ENCODE assay signal across 7 cellular contexts in the genomic region with DNA sequence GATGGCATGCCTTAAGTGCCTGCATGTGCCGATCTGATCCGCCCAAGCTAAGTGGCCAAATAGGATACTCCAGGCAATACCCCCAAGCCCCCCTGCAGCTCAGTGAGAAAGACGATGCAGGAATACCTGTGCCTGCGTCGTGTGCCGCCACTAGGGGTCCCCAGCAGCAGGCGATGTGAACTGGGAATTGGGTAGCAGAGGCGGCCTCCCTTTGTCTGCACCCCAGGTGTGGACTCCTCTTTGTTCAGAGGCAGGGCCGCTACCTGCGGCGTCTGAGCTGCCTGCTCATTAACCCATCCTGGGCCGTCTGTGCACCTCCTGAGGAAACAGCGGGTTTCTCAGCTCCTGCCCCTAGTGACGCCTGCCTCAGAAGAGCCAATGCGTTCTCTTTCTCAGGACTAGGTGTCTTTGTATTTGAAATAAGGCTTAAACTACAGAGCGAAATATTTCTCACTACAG. TPM values are rescaled to one million over a fixed set of nuclear protein-coding genes. Genes with fewer than 3 reads are reported as not detected.
DNase-seq lines count a peak whose midpoint lies in the region; ATAC-seq and TF ChIP-seq lines count a peak whose summit lies in the region.

No MANE protein-coding gene starts in this region.

- no peak overlapping the region for H3K23ac ChIP-seq in IMR-90 (ENCODE audit: low read depth, low read length)

- no peak for TF ChIP-seq POLR2A in IMR-90 (IDR thresholded peaks at IDR 0.05; ENCODE audit: low read depth, low read length)

- H4K5ac ChIP-seq in IMR-90 (ENCODE audit: low read depth, low read length), result no peak overlapping the region

- H3K4me2 ChIP-seq in IMR-90 (ENCODE audit: low read depth, low read length) (no peak overlapping the region), OCI-LY3 (ENCODE audit: low read length) (peak overlapping the region; percentile 20)

- H3K36me3 ChIP-seq in IMR-90 (ENCODE audit: control insufficient read depth, insufficient read depth, low read length), result no peaks in the 10 kb centered on the region
- H3K36me3 ChIP-seq in OCI-LY3 (replicated peaks; ENCODE audit: low read depth, low read length), result no peaks in the 10 kb centered on the region

- H2AK9ac ChIP-seq in IMR-90 (replicated peaks; ENCODE audit: low read depth, low read length, poor library complexity), result no peak overlapping the region

- no peak overlapping the region for H2AK5ac ChIP-seq in IMR-90 (ENCODE audit: low read depth, low read length)

- H3K56ac ChIP-seq in IMR-90 (ENCODE audit: extremely low read depth, insufficient read depth, low read length), result no peak overlapping the region

- intact Hi-C loops in IMR-90 (cut with micrococcal nuclease), result loop anchor here (1.0 kb wide), 1 partner anchor 219 kb away; no protein-coding TSS in a partner anchor
- intact Hi-C loops in Right ventricle myocardium superior (cut with DNase I), result loop anchor here (5.0 to 10.0 kb wide), 2 partner anchors 155 to 218 kb away; no protein-coding TSS in a partner anchor

- no peak overlapping the region for H3K27ac ChIP-seq in IMR-90 (ENCODE audit: insufficient read depth, low read length)
- no peak overlapping the region for H3K27ac ChIP-seq in OCI-LY3 (ENCODE audit: low read length)

- WGBS in IMR-90 (ENCODE audit: extremely low coverage in 2 of 2, insufficient read length in 1 of 2), 2 experiments, result 3% methylated on average over 5 of the region's 16 CpGs; no CpG with 5 or more reads in 1 of the 2 experiments

- DNase-seq in IMR-90 (no peak), activated gamma-delta T cell treated with Interleukin-2 at 50 U/mL for 16 hours (peak; percentile 68), Right ventricle myocardium superior (peak; percentile 76), pons (ENCODE audit: low spot score) (peak; percentile 73)

- peak; percentile 94 for TF ChIP-seq CTCF in GM12874 (IDR thresholded peaks at IDR 0.05; ENCODE audit: insufficient read depth, low read depth, low read length)
- TF ChIP-seq CTCF in IMR-90 (conservative IDR thresholded peaks at IDR 0.05; ENCODE audit: low read depth, low read length), result peak; percentile 43
- TF ChIP-seq CTCF in OCI-LY3 (IDR thresholded peaks at IDR 0.05; ENCODE audit: low read depth, low read length), result peak; percentile 69

- H2AFZ ChIP-seq in IMR-90 (replicated peaks; ENCODE audit: low read length, poor library complexity) (no peak overlapping the region), OCI-LY3 (ENCODE audit: low read depth, low read length) (no peak overlapping the region)

- H3K18ac ChIP-seq in IMR-90 (ENCODE audit: low read depth, low read length), result no peak overlapping the region

- H3K9ac ChIP-seq in IMR-90 (ENCODE audit: low read depth, low read length) (no peak overlapping the region), OCI-LY3 (ENCODE audit: low read length) (no peak overlapping the region)

- H2BK20ac ChIP-seq in IMR-90 (ENCODE audit: low read depth, low read length), result no peak overlapping the region

- no peak overlapping the region for H2BK15ac ChIP-seq in IMR-90 (ENCODE audit: low read depth, low read length)

- H4K91ac ChIP-seq in IMR-90 (ENCODE audit: insufficient read depth, low read depth, low read length), result no peak overlapping the region

- POLR2A ChIA-PET in IMR-90 (lab: Charles Lee; ENCODE audit: unreplicated experiment), result no interaction called here

- TF ChIP-seq RAD21 in IMR-90 (IDR thresholded peaks at IDR 0.05; ENCODE audit: low read length), result no peak

- H3K79me1 ChIP-seq in IMR-90 (ENCODE audit: low read depth in 1 of 2, low read length in 2 of 2), result no peaks in the 10 kb centered on the region

- CTCF ChIA-PET in IMR-90 (lab: Yijun Ruan, JAX), result interaction anchor here (0.6 to 1.2 kb wide), 2 partner anchors 9 to 89 kb away, joined by 4 read pairs; no protein-coding TSS in a partner anchor

- H3K4me3 ChIP-seq in IMR-90 (ENCODE audit: insufficient read depth, low read depth, low read length) (no peak overlapping the region), OCI-LY3 (ENCODE audit: low read length) (no peak overlapping the region)

- H4K20me1 ChIP-seq in IMR-90 (ENCODE audit: insufficient read depth, low read length) (no peaks in the 10 kb centered on the region), OCI-LY3 (ENCODE audit: insufficient read depth, low read length) (no peaks in the 10 kb centered on the region)

- no peaks in the 10 kb centered on the region for H3K79me2 ChIP-seq in OCI-LY3 (ENCODE audit: low read length)

- H3K4ac ChIP-seq in IMR-90 (ENCODE audit: low read depth, low read length), result no peak overlapping the region

- no peak overlapping the region for H2BK120ac ChIP-seq in IMR-90 (ENCODE audit: low read depth, low read length)

- no peak overlapping the region for H2BK5ac ChIP-seq in IMR-90 (ENCODE audit: low read depth, low read length, poor library complexity, severe bottlenecking)

- H3K14ac ChIP-seq in IMR-90 (replicated peaks; ENCODE audit: low read depth, low read length), result no peak overlapping the region

- peaks cover 19% of the 10 kb centered on the region for H3K27me3 ChIP-seq in IMR-90 (ENCODE audit: control insufficient read depth, insufficient read depth, low read length)
- H3K27me3 ChIP-seq in OCI-LY3 (ENCODE audit: low read depth, low read length), result peaks cover 16% of the 10 kb centered on the region

- in situ Hi-C loops in IMR-90 (cut with MboI; ENCODE audit: low sequenced_read_pairs), result no loop called here

- dilution Hi-C loops in IMR-90 (cut with HindIII; ENCODE audit: low sequenced_read_pairs, unreplicated experiment), result no loop called here

- H3K9me3 ChIP-seq in IMR-90 (ENCODE audit: control insufficient read depth, insufficient read depth, low read length) (no peaks in the 10 kb centered on the region), OCI-LY3 (ENCODE audit: insufficient read depth, low read length) (no peaks in the 10 kb centered on the region)

- BruUV-seq in IMR-90 (replicated peaks; lab: Mats Ljungman, UMichigan), result no TSS peak

- no peaks in the 10 kb centered on the region for H3K9me1 ChIP-seq in IMR-90 (ENCODE audit: insufficient read depth, low read length)

- no peak overlapping the region for H4K8ac ChIP-seq in IMR-90 (ENCODE audit: low read depth in 2 of 2, low read length in 2 of 2)

- ATAC-seq in IMR-90 (ENCODE audit: low read depth) (peak; percentile 69; the same call in 1 of the 2 replicates), Right ventricle myocardium superior (ENCODE audit: poor library complexity) (peak; percentile 61), GM18873 (IDR thresholded peaks at IDR 0.05; ENCODE audit: low FRiP score, unreplicated experiment) (no peak)

- H3K4me1 ChIP-seq in IMR-90 (ENCODE audit: control insufficient read depth, insufficient read depth, low read length) (no peaks in the 10 kb centered on the region), OCI-LY3 (ENCODE audit: low read length) (no peaks in the 10 kb centered on the region)

TF ChIP-seq in IMR-90, 13 proteins besides CTCF, POLR2A, EP300 and RAD21:
- TF ChIP-seq RFX5 (IDR thresholded peaks at IDR 0.05; ENCODE audit: low read depth, low read length), result no peak
- TF ChIP-seq NFE2L2 (IDR thresholded peaks at IDR 0.05; ENCODE audit: low read depth, low read length), result no peak
- no peak for TF ChIP-seq RCOR1 (IDR thresholded peaks at IDR 0.05; ENCODE audit: insufficient replicate concordance, low read length)
- TF ChIP-seq BHLHE40 (IDR thresholded peaks at IDR 0.05; ENCODE audit: low read depth, low read length), result no peak
- no peak for TF ChIP-seq MAFK (IDR thresholded peaks at IDR 0.05; ENCODE audit: low read depth, low read length)
- no peak for TF ChIP-seq CHD1 (IDR thresholded peaks at IDR 0.05; ENCODE audit: low read depth, low read length)
- TF ChIP-seq, protein P1, sequence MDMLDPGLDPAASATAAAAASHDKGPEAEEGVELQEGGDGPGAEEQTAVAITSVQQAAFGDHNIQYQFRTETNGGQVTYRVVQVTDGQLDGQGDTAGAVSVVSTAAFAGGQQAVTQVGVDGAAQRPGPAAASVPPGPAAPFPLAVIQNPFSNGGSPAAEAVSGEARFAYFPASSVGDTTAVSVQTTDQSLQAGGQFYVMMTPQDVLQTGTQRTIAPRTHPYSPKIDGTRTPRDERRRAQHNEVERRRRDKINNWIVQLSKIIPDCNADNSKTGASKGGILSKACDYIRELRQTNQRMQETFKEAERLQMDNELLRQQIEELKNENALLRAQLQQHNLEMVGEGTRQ (IDR thresholded peaks at IDR 0.05; ENCODE audit: low read depth, low read length), result no peak
- TF ChIP-seq CEBPB (IDR thresholded peaks at IDR 0.05; ENCODE audit: low read depth, low read length), result no peak
- TF ChIP-seq, protein P2, sequence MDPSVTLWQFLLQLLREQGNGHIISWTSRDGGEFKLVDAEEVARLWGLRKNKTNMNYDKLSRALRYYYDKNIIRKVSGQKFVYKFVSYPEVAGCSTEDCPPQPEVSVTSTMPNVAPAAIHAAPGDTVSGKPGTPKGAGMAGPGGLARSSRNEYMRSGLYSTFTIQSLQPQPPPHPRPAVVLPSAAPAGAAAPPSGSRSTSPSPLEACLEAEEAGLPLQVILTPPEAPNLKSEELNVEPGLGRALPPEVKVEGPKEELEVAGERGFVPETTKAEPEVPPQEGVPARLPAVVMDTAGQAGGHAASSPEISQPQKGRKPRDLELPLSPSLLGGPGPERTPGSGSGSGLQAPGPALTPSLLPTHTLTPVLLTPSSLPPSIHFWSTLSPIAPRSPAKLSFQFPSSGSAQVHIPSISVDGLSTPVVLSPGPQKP (IDR thresholded peaks at IDR 0.05; ENCODE audit: borderline replicate concordance, low read depth, low read length), result no peak
- TF ChIP-seq MXI1 (IDR thresholded peaks at IDR 0.05; ENCODE audit: borderline replicate concordance, low read depth, low read length), result no peak
- TF ChIP-seq SMC3 (IDR thresholded peaks at IDR 0.05; ENCODE audit: low read depth, low read length), result no peak

RNA-seq across cellular contexts. Expression of a gene that starts 4.8 kb away (rescaled TPM):
- total RNA-seq in IMR-90 (2012; rRNA removed) (not detected in 2 replicates), Right ventricle myocardium superior (17.7 TPM)
- not detected in 2 replicates for polyA plus RNA-seq in IMR-90 (2012; rRNA removed)
- not detected in 2 replicates for polyA plus RNA-seq in IMR-90 (2012; cell fraction: cytosol; rRNA removed)
- not detected in 2 replicates for polyA plus RNA-seq in IMR-90 (2012; cell fraction: nucleus; rRNA removed; ENCODE audit: low replicate concordance)

RNA-seq across cellular contexts. Expression of a gene that starts 43.4 kb away (rescaled TPM):
- total RNA-seq in IMR-90 (2012; rRNA removed), result not detected in 2 replicates
- polyA plus RNA-seq in IMR-90 (2012; rRNA removed), result not detected in 2 replicates
- polyA plus RNA-seq in IMR-90 (2012; cell fraction: cytosol; rRNA removed), result not detected in 2 replicates
- not detected in 2 replicates for polyA plus RNA-seq in IMR-90 (2012; cell fraction: nucleus; rRNA removed; ENCODE audit: low replicate concordance)
- total RNA-seq in Right ventricle myocardium superior, result 37.5 TPM

Comparison
In these comparisons a context has a peak if more than half of its experiments do, and no peak if none do; other contexts are left out.
1. CTCF ChIP-seq: peak in every context shown above with its lines; median percentile 94 in GM12874; 69 in OCI-LY3; 43 in IMR-90.
2. RNA of a gene that starts 4.8 kb away (total RNA-seq): 17.7 TPM in Right ventricle myocardium superior (single experiment); not detected in IMR-90; every median in the first group is over 10 times any median in the second.
3. RNA of a gene that starts 43.4 kb away (total RNA-seq): 37.5 TPM in Right ventricle myocardium superior (single experiment); not detected in IMR-90; every median in the first group is over 10 times any median in the second.